In genomic region chr3:193572426-193572908, GRCh38 we compare ENCODE assay signal across 8 cellular contexts. TPM values are rescaled to one million over a fixed set of nuclear protein-coding genes. Genes with fewer than 3 reads are reported as not detected.
DNase-seq lines count a peak whose midpoint lies in the region; ATAC-seq and TF ChIP-seq lines count a peak whose summit lies in the region.

No MANE protein-coding gene starts in this region.

- H3K36me3 ChIP-seq in right atrium auricular region = no peaks in the 10 kb centered on the region

- no peaks in the 10 kb centered on the region for H3K4me1 ChIP-seq in right atrium auricular region

- H3K27me3 ChIP-seq in right atrium auricular region = no peaks in the 10 kb centered on the region

- ATAC-seq in HG02759 (IDR thresholded peaks at IDR 0.05; ENCODE audit: unreplicated experiment) (peak; percentile 86), SK-N-SH treated with all-trans-retinoic acid at 6 μM for 48 hours (peak; percentile 94), omental fat pad (ENCODE audit: low FRiP score) (no peak)

- H3K27ac ChIP-seq in right atrium auricular region = no peak overlapping the region

- DNase-seq in NCI-H1417 (lab: John Stamatoyannopoulos, UW) (peak; percentile 57 to 87 (median 65)), amniotic epithelial cell (ENCODE audit: low read depth) (peak; percentile 54), right atrium auricular region (ENCODE audit: low spot score) (no peak), skeletal muscle cell (ENCODE audit: low read depth) (peak; percentile 23), omental fat pad (ENCODE audit: low spot score) (no peak)

- TF ChIP-seq CTCF in GM12875 (IDR thresholded peaks at IDR 0.05; ENCODE audit: borderline replicate concordance, insufficient read depth, low read depth, low read length) (peak; percentile 70; the same call in 1 of the 2 replicates), right atrium auricular region (IDR thresholded peaks at IDR 0.05) (peak; percentile 38 to 79), omental fat pad (IDR thresholded peaks at IDR 0.05) (no peak)

- H3K4me3 ChIP-seq in GM12875 (ENCODE audit: low read depth, low read length) (no peak overlapping the region), right atrium auricular region (no peak overlapping the region), skeletal muscle cell (ENCODE audit: low read depth, low read length) (no peak overlapping the region)

- H3K9me3 ChIP-seq in right atrium auricular region = no peaks in the 10 kb centered on the region

TF ChIP-seq in SK-N-SH treated with all-trans-retinoic acid at 6 μM for 48 hours, 23 proteins besides CTCF, POLR2A, EP300 and RAD21:
- TF ChIP-seq TCF4 (CRISPR knock-in tag; IDR thresholded peaks at IDR 0.05; ENCODE audit: borderline replicate concordance) (no peak), GLIS3 (CRISPR knock-in tag; IDR thresholded peaks at IDR 0.05) (no peak), SNAI2 (CRISPR knock-in tag; IDR thresholded peaks at IDR 0.05) (no peak)

RNA-seq across cellular contexts. Expression of gene ATP13A4, which starts 17.8 kb away (rescaled TPM):
- not detected for total RNA-seq in right atrium auricular region
- under 1 TPM in 2 of 4 donors, not detected in 2; 0.28 to 0.36 TPM for total RNA-seq in omental fat pad

RNA-seq across cellular contexts. Expression of gene OPA1, which starts 20.5 kb away (rescaled TPM):
- total RNA-seq in right atrium auricular region = 10 to 100 TPM; 36.4 to 71.6 TPM
- total RNA-seq in omental fat pad = 10 to 100 TPM; 40.3 to 64.1 (median 41.9) TPM

Comparison
In these comparisons a context has a peak if more than half of its experiments do, and no peak if none do; other contexts are left out.
1. CTCF ChIP-seq: peak in GM12875 (single experiment) and right atrium auricular region (2 of 2); none in omental fat pad (0 of 3).
2. DNase-seq: peak in NCI-H1417 (3 of 3), amniotic epithelial cell (single experiment) and skeletal muscle cell (single experiment); none in right atrium auricular region (single experiment) and omental fat pad (single experiment).